In the genomic region with DNA sequence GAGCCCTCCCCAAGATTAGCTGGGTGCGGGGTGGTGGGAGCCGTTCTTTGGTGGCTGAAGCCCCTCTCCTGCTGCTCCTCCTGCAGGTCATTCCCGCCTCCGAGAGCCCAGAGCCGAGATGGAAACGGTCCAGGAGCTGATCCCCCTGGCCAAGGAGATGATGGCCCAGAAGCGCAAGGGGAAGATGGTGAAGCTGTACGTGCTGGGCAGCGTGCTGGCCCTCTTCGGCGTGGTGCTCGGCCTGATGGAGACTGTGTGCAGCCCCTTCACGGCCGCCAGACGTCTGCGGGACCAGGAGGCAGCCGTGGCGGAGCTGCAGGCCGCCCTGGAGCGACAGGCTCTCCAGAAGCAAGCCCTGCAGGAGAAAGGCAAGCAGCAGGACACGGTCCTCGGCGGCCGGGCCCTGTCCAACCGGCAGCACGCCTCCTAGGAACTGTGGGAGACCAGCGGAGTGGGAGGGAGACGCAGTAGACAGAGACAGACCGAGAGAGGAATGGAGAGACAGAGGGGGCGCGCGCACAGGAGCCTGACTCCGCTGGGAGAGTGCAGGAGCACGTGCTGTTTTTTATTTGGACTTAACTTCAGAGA, we compare ENCODE assay signal across 1 cellular context.
TF ChIP-seq lines count a peak whose summit lies in the region.

No MANE protein-coding gene starts in this region.

TF ChIP-seq in K562, 482 proteins besides CTCF, POLR2A, EP300 and RAD21 (continued from another document):
- TF ChIP-seq TEAD4 (IDR thresholded peaks at IDR 0.05; ENCODE audit: low read length) (0 out of 2 replicates have a peak, but pooled peaks have one; percentile 6), TEAD4 (CRISPR knock-in tag; IDR thresholded peaks at IDR 0.05; ENCODE audit: borderline replicate concordance) (no peak), ERF (CRISPR knock-in tag; IDR thresholded peaks at IDR 0.05) (peak; percentile 58), RBFOX2 (IDR thresholded peaks at IDR 0.05; ENCODE audit: low read depth, low read length) (peak; percentile 71), BHLHE40 (IDR thresholded peaks at IDR 0.05; ENCODE audit: low read length) (peak; percentile 57), CBX1 (IDR thresholded peaks at IDR 0.05; ENCODE audit: low read depth) (0 out of 2 replicates have a peak, but pooled peaks have one; percentile 1), SREBF2 (CRISPR knock-in tag; IDR thresholded peaks at IDR 0.05) (no peak), GTF2F1 (IDR thresholded peaks at IDR 0.05; ENCODE audit: low read depth, low read length) (no peak), ZBTB17 (CRISPR knock-in tag; IDR thresholded peaks at IDR 0.05) (0 out of 2 replicates have a peak, but pooled peaks have one; percentile 28), FOXK1 (CRISPR knock-in tag; IDR thresholded peaks at IDR 0.05; ENCODE audit: borderline replicate concordance) (peak; percentile 61; the same call in 1 of the 2 replicates), CREB1 (IDR thresholded peaks at IDR 0.05) (no peak), CREB1 (CRISPR knock-in tag; IDR thresholded peaks at IDR 0.05) (0 out of 2 replicates have a peak, but pooled peaks have one; percentile 3), L3MBTL2 (IDR thresholded peaks at IDR 0.05) (peak; percentile 74), BDP1 (IDR thresholded peaks at IDR 0.05; ENCODE audit: insufficient read depth, insufficient read length) (no peak)
- TF ChIP-seq, protein P1, sequence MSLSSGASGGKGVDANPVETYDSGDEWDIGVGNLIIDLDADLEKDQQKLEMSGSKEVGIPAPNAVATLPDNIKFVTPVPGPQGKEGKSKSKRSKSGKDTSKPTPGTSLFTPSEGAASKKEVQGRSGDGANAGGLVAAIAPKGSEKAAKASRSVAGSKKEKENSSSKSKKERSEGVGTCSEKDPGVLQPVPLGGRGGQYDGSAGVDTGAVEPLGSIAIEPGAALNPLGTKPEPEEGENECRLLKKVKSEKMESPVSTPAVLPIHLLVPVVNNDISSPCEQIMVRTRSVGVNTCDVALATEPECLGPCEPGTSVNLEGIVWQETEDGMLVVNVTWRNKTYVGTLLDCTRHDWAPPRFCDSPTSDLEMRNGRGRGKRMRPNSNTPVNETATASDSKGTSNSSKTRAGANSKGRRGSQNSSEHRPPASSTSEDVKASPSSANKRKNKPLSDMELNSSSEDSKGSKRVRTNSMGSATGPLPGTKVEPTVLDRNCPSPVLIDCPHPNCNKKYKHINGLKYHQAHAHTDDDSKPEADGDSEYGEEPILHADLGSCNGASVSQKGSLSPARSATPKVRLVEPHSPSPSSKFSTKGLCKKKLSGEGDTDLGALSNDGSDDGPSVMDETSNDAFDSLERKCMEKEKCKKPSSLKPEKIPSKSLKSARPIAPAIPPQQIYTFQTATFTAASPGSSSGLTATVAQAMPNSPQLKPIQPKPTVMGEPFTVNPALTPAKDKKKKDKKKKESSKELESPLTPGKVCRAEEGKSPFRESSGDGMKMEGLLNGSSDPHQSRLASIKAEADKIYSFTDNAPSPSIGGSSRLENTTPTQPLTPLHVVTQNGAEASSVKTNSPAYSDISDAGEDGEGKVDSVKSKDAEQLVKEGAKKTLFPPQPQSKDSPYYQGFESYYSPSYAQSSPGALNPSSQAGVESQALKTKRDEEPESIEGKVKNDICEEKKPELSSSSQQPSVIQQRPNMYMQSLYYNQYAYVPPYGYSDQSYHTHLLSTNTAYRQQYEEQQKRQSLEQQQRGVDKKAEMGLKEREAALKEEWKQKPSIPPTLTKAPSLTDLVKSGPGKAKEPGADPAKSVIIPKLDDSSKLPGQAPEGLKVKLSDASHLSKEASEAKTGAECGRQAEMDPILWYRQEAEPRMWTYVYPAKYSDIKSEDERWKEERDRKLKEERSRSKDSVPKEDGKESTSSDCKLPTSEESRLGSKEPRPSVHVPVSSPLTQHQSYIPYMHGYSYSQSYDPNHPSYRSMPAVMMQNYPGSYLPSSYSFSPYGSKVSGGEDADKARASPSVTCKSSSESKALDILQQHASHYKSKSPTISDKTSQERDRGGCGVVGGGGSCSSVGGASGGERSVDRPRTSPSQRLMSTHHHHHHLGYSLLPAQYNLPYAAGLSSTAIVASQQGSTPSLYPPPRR (CRISPR knock-in tag; IDR thresholded peaks at IDR 0.05; ENCODE audit: borderline replicate concordance): 0 out of 2 replicates have a peak, but pooled peaks have one; percentile 34
- TF ChIP-seq, protein P2, sequence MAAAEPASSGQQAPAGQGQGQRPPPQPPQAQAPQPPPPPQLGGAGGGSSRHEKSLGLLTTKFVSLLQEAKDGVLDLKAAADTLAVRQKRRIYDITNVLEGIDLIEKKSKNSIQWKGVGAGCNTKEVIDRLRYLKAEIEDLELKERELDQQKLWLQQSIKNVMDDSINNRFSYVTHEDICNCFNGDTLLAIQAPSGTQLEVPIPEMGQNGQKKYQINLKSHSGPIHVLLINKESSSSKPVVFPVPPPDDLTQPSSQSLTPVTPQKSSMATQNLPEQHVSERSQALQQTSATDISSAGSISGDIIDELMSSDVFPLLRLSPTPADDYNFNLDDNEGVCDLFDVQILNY (CRISPR knock-in tag; IDR thresholded peaks at IDR 0.05): 0 out of 2 replicates have a peak, but pooled peaks have one; percentile 44
- TF ChIP-seq, protein P3, sequence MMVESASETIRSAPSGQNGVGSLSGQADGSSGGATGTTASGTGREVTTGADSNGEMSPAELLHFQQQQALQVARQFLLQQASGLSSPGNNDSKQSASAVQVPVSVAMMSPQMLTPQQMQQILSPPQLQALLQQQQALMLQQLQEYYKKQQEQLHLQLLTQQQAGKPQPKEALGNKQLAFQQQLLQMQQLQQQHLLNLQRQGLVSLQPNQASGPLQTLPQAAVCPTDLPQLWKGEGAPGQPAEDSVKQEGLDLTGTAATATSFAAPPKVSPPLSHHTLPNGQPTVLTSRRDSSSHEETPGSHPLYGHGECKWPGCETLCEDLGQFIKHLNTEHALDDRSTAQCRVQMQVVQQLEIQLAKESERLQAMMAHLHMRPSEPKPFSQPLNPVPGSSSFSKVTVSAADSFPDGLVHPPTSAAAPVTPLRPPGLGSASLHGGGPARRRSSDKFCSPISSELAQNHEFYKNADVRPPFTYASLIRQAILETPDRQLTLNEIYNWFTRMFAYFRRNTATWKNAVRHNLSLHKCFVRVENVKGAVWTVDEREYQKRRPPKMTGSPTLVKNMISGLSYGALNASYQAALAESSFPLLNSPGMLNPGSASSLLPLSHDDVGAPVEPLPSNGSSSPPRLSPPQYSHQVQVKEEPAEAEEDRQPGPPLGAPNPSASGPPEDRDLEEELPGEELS (CRISPR knock-in tag; IDR thresholded peaks at IDR 0.05; ENCODE audit: borderline replicate concordance): 0 out of 2 replicates have a peak, but pooled peaks have one; percentile 28
- TF ChIP-seq, protein P4, sequence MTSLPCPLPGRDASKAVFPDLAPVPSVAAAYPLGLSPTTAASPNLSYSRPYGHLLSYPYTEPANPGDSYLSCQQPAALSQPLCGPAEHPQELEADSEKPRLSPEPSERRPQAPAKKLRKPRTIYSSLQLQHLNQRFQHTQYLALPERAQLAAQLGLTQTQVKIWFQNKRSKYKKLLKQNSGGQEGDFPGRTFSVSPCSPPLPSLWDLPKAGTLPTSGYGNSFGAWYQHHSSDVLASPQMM (CRISPR knock-in tag; IDR thresholded peaks at IDR 0.05): no peak
- TF ChIP-seq, protein P5, sequence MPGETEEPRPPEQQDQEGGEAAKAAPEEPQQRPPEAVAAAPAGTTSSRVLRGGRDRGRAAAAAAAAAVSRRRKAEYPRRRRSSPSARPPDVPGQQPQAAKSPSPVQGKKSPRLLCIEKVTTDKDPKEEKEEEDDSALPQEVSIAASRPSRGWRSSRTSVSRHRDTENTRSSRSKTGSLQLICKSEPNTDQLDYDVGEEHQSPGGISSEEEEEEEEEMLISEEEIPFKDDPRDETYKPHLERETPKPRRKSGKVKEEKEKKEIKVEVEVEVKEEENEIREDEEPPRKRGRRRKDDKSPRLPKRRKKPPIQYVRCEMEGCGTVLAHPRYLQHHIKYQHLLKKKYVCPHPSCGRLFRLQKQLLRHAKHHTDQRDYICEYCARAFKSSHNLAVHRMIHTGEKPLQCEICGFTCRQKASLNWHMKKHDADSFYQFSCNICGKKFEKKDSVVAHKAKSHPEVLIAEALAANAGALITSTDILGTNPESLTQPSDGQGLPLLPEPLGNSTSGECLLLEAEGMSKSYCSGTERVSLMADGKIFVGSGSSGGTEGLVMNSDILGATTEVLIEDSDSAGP (CRISPR knock-in tag; IDR thresholded peaks at IDR 0.05): 0 out of 2 replicates have a peak, but pooled peaks have one; percentile 40
- TF ChIP-seq, protein P6, sequence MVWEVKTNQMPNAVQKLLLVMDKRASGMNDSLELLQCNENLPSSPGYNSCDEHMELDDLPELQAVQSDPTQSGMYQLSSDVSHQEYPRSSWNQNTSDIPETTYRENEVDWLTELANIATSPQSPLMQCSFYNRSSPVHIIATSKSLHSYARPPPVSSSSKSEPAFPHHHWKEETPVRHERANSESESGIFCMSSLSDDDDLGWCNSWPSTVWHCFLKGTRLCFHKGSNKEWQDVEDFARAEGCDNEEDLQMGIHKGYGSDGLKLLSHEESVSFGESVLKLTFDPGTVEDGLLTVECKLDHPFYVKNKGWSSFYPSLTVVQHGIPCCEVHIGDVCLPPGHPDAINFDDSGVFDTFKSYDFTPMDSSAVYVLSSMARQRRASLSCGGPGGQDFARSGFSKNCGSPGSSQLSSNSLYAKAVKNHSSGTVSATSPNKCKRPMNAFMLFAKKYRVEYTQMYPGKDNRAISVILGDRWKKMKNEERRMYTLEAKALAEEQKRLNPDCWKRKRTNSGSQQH (CRISPR knock-in tag; IDR thresholded peaks at IDR 0.05): 0 out of 2 replicates have a peak, but pooled peaks have one; percentile 68
TF ChIP-seq in K562: peak in this region for 24.
